In genomic region chr3:31247850-31248618, GRCh38 we compare ENCODE assay signal across 9 cellular contexts.
DNase-seq lines count a peak whose midpoint lies in the region; ATAC-seq, FAIRE-seq and TF ChIP-seq lines count a peak whose summit lies in the region.
"Had no signal": no experiment of that assay in that cellular context is flagged by ENCODE, and none has a peak within 500 bp of the region (broad histone marks: within the 10 kb centered on the region; RNA-seq: fewer than 3 reads in every experiment).

No MANE protein-coding gene starts in this region.

- H3K9me3 ChIP-seq in H1 (ENCODE audit: insufficient read depth in 2 of 2, low read depth in 1 of 2, low read length in 1 of 2) (no peaks in the 10 kb centered on the region; a peak in 1 of 4 replicates), mesenchymal stem cell (ENCODE audit: control insufficient read depth, low read length) (no peaks in the 10 kb centered on the region)

- H2BK5ac ChIP-seq in H1 (ENCODE audit: low read depth, low read length) (no peak overlapping the region), mesenchymal stem cell (ENCODE audit: low read depth, low read length, poor library complexity, severe bottlenecking) (no peak overlapping the region)

- H3K4me1 ChIP-seq in H1 (replicated peaks in 1 of 4; ENCODE audit: control insufficient read depth in 3 of 4, insufficient read depth in 4 of 4, low read length in 3 of 4) (peaks cover 0 to 5% (median 0%) of the 10 kb centered on the region in 4 experiments; a peak in 1 of 7 replicates), mesenchymal stem cell (ENCODE audit: control insufficient read depth, insufficient read depth, low read depth, low read length) (peaks cover 2% of the 10 kb centered on the region)

- H2AFZ ChIP-seq in H1 (ENCODE audit: low read length) (no peak overlapping the region), mesenchymal stem cell (ENCODE audit: low read depth, low read length) (no peak overlapping the region)

- H3K79me2 ChIP-seq in H1 (ENCODE audit: control insufficient read depth in 1 of 2, insufficient read depth in 2 of 2, low read length in 2 of 2): no peaks in the 10 kb centered on the region

- no peak for TF ChIP-seq RAD21 in H1 (IDR thresholded peaks at IDR 0.05 in 1 of 2, conservative IDR thresholded peaks at IDR 0.05 in 1 of 2; ENCODE audit: low read depth in 2 of 2, low read length in 2 of 2)

- H2BK12ac ChIP-seq in H1 (ENCODE audit: low read depth, low read length): no peak overlapping the region
- no peak overlapping the region for H2BK12ac ChIP-seq in mesenchymal stem cell (ENCODE audit: low read length in 2 of 2)

- no peak overlapping the region for H3K4ac ChIP-seq in H1 (replicated peaks; ENCODE audit: insufficient read length, low read depth, low read length)
- no peak overlapping the region for H3K4ac ChIP-seq in mesenchymal stem cell (ENCODE audit: low read depth in 1 of 2, low read length in 2 of 2)

- no peak overlapping the region for H4K5ac ChIP-seq in H1 (ENCODE audit: insufficient read length, low read depth, low read length)

- no peak overlapping the region for H3K23ac ChIP-seq in H1 (ENCODE audit: insufficient read length)
- H3K23ac ChIP-seq in mesenchymal stem cell (ENCODE audit: low read length in 2 of 2): no peak overlapping the region

- no peak overlapping the region for H3K27ac ChIP-seq in H1 (ENCODE audit: low read depth, low read length)
- H3K27ac ChIP-seq in mesenchymal stem cell (ENCODE audit: low read length, poor library complexity, severe bottlenecking): no peak overlapping the region

- H3K27me3 ChIP-seq in H1 (replicated peaks in 1 of 4; ENCODE audit: control insufficient read depth in 3 of 4, extremely low read depth in 1 of 4, insufficient read depth in 3 of 4, low read length in 3 of 4) (no peaks in the 10 kb centered on the region), mesenchymal stem cell (ENCODE audit: control insufficient read depth in 1 of 2, insufficient read depth in 1 of 2, low read length in 2 of 2) (peaks cover 0 to 6% of the 10 kb centered on the region in 2 experiments)

- H2BK15ac ChIP-seq in H1 (ENCODE audit: low read length) (no peak overlapping the region), mesenchymal stem cell (ENCODE audit: low read depth, poor library complexity, severe bottlenecking) (no peak overlapping the region)

- no peaks in the 10 kb centered on the region for H4K20me1 ChIP-seq in H1 (replicated peaks in 1 of 2; ENCODE audit: control insufficient read depth in 1 of 2, insufficient read depth in 2 of 2, low read length in 2 of 2)

- POLR2A ChIA-PET in H1 (lab: Charles Lee; ENCODE audit: partially characterized antibody): no interaction called here

- H3K56ac ChIP-seq in H1 (replicated peaks; ENCODE audit: insufficient read length, low read depth, low read length): no peak overlapping the region

- 78% methylated on average over 5 of the region's 5 CpGs; no CpG with 5 or more reads in 1 of the 2 experiments for WGBS in H1 (ENCODE audit: extremely low coverage in 1 of 2, insufficient coverage in 1 of 2, insufficient read length in 1 of 2, insufficient replicate concordance in 2 of 2, low coverage in 1 of 2, low lambda C conversion rate in 2 of 2, missing lambda C conversion rate in 1 of 2), 2 experiments
- 54% methylated on average over 5 of the region's 5 CpGs for WGBS in mesenchymal stem cell

- no peaks in the 10 kb centered on the region for H3K36me3 ChIP-seq in H1 (ENCODE audit: control insufficient read depth in 2 of 4, insufficient read depth in 4 of 4, low read length in 3 of 4)
- no peaks in the 10 kb centered on the region for H3K36me3 ChIP-seq in mesenchymal stem cell (ENCODE audit: control insufficient read depth in 1 of 2, insufficient read depth in 2 of 2, low read depth in 1 of 2, low read length in 2 of 2)

- H2BK20ac ChIP-seq in H1 (ENCODE audit: low read length): no peak overlapping the region

- H2BK120ac ChIP-seq in H1 (replicated peaks; ENCODE audit: low read depth, low read length) (no peak overlapping the region), mesenchymal stem cell (ENCODE audit: low read depth, low read length) (no peak overlapping the region)

- H3K18ac ChIP-seq in H1 (ENCODE audit: extremely low read depth, low read length) (no peak overlapping the region), mesenchymal stem cell (ENCODE audit: low read depth in 1 of 2, low read length in 2 of 2) (no peak overlapping the region)

- H4K91ac ChIP-seq in H1 (replicated peaks; ENCODE audit: insufficient read length, low read length) (no peak overlapping the region), mesenchymal stem cell (ENCODE audit: low read length) (no peak overlapping the region)

- peak; percentile 50 for ATAC-seq in GM18498 (IDR thresholded peaks at IDR 0.05; ENCODE audit: unreplicated experiment)
- ATAC-seq in GM21526 (IDR thresholded peaks at IDR 0.05; ENCODE audit: low FRiP score, unreplicated experiment): peak; percentile 41
- ATAC-seq in HG03565 (IDR thresholded peaks at IDR 0.05; ENCODE audit: unreplicated experiment): peak; percentile 32

- FAIRE-seq in H1 (lab: Jason Lieb, UNC): no peak

- H3K9ac ChIP-seq in H1 (replicated peaks in 1 of 4; ENCODE audit: extremely low read depth in 1 of 4, low read depth in 3 of 4, low read length in 3 of 4) (no peak overlapping the region), mesenchymal stem cell (ENCODE audit: low read length) (no peak overlapping the region)

- CTCF ChIA-PET in H1 (lab: Charles Lee; ENCODE audit: partially characterized antibody): interaction anchor here (0.6 to 1.6 kb wide), 2 partner anchors 10 to 214 kb away, joined by 3 to 4 read pairs; no protein-coding TSS in a partner anchor

- no peak for TF ChIP-seq POLR2A in H1 (IDR thresholded peaks at IDR 0.05; ENCODE audit: control extremely low read depth in 1 of 2, low read depth in 2 of 2, low read length in 2 of 2)

- no peaks in the 10 kb centered on the region for H3K23me2 ChIP-seq in H1 (ENCODE audit: low read depth, low read length)

- H2AK5ac ChIP-seq in H1 (ENCODE audit: low read depth, low read length) (no peak overlapping the region), mesenchymal stem cell (ENCODE audit: low read length, severe bottlenecking) (no peak overlapping the region)

- no peaks in the 10 kb centered on the region for H3K79me1 ChIP-seq in H1 (ENCODE audit: low read depth, low read length)
- H3K79me1 ChIP-seq in mesenchymal stem cell (replicated peaks; ENCODE audit: low read length, poor library complexity, severe bottlenecking): no peaks in the 10 kb centered on the region

- no peak overlapping the region for H3K14ac ChIP-seq in H1 (ENCODE audit: insufficient read length)
- no peak overlapping the region for H3K14ac ChIP-seq in mesenchymal stem cell (ENCODE audit: low read length in 2 of 2)

- TF ChIP-seq CTCF in H1 (IDR thresholded peaks at IDR 0.05; ENCODE audit: control extremely low read depth in 1 of 3, insufficient read depth in 1 of 3, low read depth in 1 of 3, low read length in 3 of 3): no peak

- H4K8ac ChIP-seq in H1 (ENCODE audit: extremely low read depth, insufficient read depth, low read length) (no peak overlapping the region), mesenchymal stem cell (ENCODE audit: low read length) (no peak overlapping the region)

- no peak overlapping the region for H3K4me2 ChIP-seq in H1 (ENCODE audit: insufficient read depth in 1 of 2, low read depth in 2 of 2, low read length in 2 of 2)
- no peak overlapping the region for H3K4me2 ChIP-seq in mesenchymal stem cell (ENCODE audit: low read length, poor library complexity, severe bottlenecking)

- TF ChIP-seq EP300 in H1 (IDR thresholded peaks at IDR 0.05; ENCODE audit: borderline replicate concordance in 1 of 2, low read depth in 2 of 2, low read length in 2 of 2): no peak

- no peak for DNase-seq in H1 (ENCODE audit: low read depth in 1 of 2, low spot score in 2 of 2)
- DNase-seq in cerebellum (ENCODE audit: low spot score): no peak
- DNase-seq in mesenchymal stem cell: no peak
- no peak for DNase-seq in NCI-H510A treated with DMSO at 0.1 percent for 48 hours (lab: John Stamatoyannopoulos, UW)
- DNase-seq in activated naive CD4-positive, alpha-beta T cell (lab: John Stamatoyannopoulos, UW): no peak

- H3K4me3 ChIP-seq in H1 (ENCODE audit: extremely low read depth in 1 of 4, insufficient read depth in 2 of 4, low read depth in 3 of 4, low read length in 4 of 4) (no peak overlapping the region), mesenchymal stem cell (ENCODE audit: insufficient read depth in 1 of 2, low read depth in 1 of 2, low read length in 2 of 2) (no peak overlapping the region)
- H3K4me3 ChIP-seq: lung had no signal

TF ChIP-seq in H1, 55 proteins besides CTCF, POLR2A, EP300 and RAD21:
- no peak for TF ChIP-seq BACH1 (IDR thresholded peaks at IDR 0.05; ENCODE audit: low read length)
- TF ChIP-seq BCL11A (IDR thresholded peaks at IDR 0.05; ENCODE audit: low read depth in 2 of 2, low read length in 2 of 2): no peak
- no peak for TF ChIP-seq TBP (IDR thresholded peaks at IDR 0.05; ENCODE audit: low read depth, low read length)
- 0 out of 2 replicates have a peak, but pooled peaks have one; percentile 31 for TF ChIP-seq JUND (IDR thresholded peaks at IDR 0.05; ENCODE audit: low read length)
